17 cellular contexts compared by ENCODE assay signal in the genomic region with DNA sequence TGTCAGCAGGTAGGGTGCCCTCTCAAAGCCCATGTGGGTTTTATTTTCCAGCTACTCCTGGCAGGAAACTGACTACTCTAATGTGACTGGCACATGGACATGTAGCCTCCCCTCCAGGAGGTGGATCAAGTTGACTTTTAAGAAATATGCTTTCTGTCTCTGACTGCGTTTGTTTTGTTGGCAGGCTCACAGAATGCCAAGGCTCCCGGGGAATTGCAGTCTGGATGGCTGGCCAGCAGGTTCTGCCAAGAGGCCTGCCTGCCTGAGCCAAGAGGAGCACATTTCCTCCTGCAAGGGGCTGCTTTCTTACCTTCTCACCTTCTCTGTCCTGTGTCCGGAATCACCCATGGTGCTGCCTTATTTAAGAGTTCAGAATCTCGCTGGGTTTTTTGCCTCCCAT.
"Had no signal": no experiment of that assay in that cellular context is flagged by ENCODE, and none has a peak within 500 bp of the region (broad histone marks: within the 10 kb centered on the region; RNA-seq: fewer than 3 reads in every experiment).

No MANE protein-coding gene starts in this region.

- H3K4me1 Mint-ChIP-seq: central memory CD8-positive, alpha-beta T cell; mesothelial cell of epicardium; T-helper 17 cell had no signal

- H3K4me3 Mint-ChIP-seq: activated CD8-positive, alpha-beta T cell treated with anti-CD3 and anti-CD28 coated beads for 36 hours; activated T-cell treated with anti-CD3 and anti-CD28 coated beads, Interleukin-2, amount 50 U/mL, for 72 hours; central memory CD8-positive, alpha-beta T cell; mesothelial cell of epicardium; T-helper 17 cell; WTC11 had no signal

- H3K27ac Mint-ChIP-seq: activated CD8-positive, alpha-beta T cell treated with anti-CD3 and anti-CD28 coated beads for 36 hours; activated naive CD4-positive, alpha-beta T cell treated with anti-CD3 and anti-CD28 coated beads, Interleukin-2, amount 50 U/mL, for 72 hours; activated T-cell treated with anti-CD3 and anti-CD28 coated beads, Interleukin-2, amount 50 U/mL, for 72 hours; mesothelial cell of epicardium; T-helper 17 cell; WTC11 had no signal

- FAIRE-seq: endothelial cell of umbilical vein, urothelium cell line had no signal

- H3K36me3 ChIP-seq: esophagus squamous epithelium, lower lobe of right lung, stomach had no signal

- H3K4me3 ChIP-seq: esophagus squamous epithelium, lower lobe of right lung, stomach had no signal

- H3K27me3 ChIP-seq: esophagus squamous epithelium, stomach had no signal

- H3K27me3 Mint-ChIP-seq: activated CD8-positive, alpha-beta T cell treated with anti-CD3 and anti-CD28 coated beads for 36 hours; central memory CD8-positive, alpha-beta T cell; T-helper 17 cell had no signal

- DNase-seq: activated CD4-positive, alpha-beta T cell treated with anti-CD3 and anti-CD28 coated beads for 4 hours; activated CD8-positive, alpha-beta T cell treated with anti-CD3 and anti-CD28 coated beads for 36 hours; activated gamma-delta T cell; activated T-cell treated with anti-CD3 and anti-CD28 coated beads, Interleukin-2, amount 50 U/mL, for 72 hours; effector CD8-positive, alpha-beta T cell; esophagus squamous epithelium; kidney glomerular epithelial cell; lower lobe of right lung; stimulated activated CD4-positive, alpha-beta T cell treated with anti-CD3 and anti-CD28 coated beads, Interleukin-1b, Interleukin-23, amount 100 ng/mL, for 48 hours; stomach; T-helper 17 cell had no signal

- H3K36me3 Mint-ChIP-seq: mesothelial cell of epicardium had no signal

- H3K4me1 ChIP-seq: lower lobe of right lung had no signal

- H3K27ac ChIP-seq: esophagus squamous epithelium, lower lobe of right lung, stomach had no signal

- ATAC-seq: activated CD8-positive, alpha-beta T cell treated with anti-CD3 and anti-CD28 coated beads for 36 hours; activated naive CD4-positive, alpha-beta T cell treated with anti-CD3 and anti-CD28 coated beads, Interleukin-2, amount 50 U/mL, for 72 hours; activated T-cell treated with anti-CD3 and anti-CD28 coated beads, Interleukin-2, amount 50 U/mL, for 72 hours; lower lobe of right lung; T-helper 17 cell; WTC11 had no signal
